Comparison of ENCODE assay signal across 29 cellular contexts in the genomic region with DNA sequence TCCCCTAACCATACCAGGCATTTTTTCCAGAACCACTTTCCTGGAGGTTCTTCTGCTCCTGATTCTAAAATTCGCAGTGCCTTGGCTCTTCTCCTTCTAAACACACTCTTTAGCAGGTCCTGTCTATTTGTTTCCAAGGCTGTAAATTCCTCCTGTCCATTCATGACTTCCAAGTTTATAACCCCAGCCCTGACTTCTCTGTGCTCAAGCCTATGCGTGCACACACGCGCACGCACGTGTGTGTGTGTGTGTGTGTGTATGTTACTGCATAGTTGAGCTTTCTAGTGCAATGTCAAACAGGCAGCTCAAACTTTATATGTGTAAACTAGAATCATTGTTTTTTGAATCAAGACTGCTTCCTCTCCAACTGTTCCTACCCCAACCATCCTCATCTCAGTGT.
"Had no signal": no experiment of that assay in that cellular context is flagged by ENCODE, and none has a peak within 500 bp of the region (broad histone marks: within the 10 kb centered on the region; RNA-seq: fewer than 3 reads in every experiment).

No MANE protein-coding gene starts in this region.

- H3K9me3 ChIP-seq: colonic mucosa, esophagus squamous epithelium, gastrocnemius medialis, heart right ventricle, left lung, lower lobe of right lung had no signal

- H3K4me1 ChIP-seq: colonic mucosa, esophagus squamous epithelium, gastrocnemius medialis, heart right ventricle, left lung, lower lobe of right lung had no signal

- H3K4me3 Mint-ChIP-seq: dendritic cell treated with granulocyte-macrophage colony-stimulating factor and Interleukin-4, amounts not matched to agents 40 ng/mL and 50 ng/mL, for 4 days; effector memory CD8-positive, alpha-beta T cell; endodermal cell; immature natural killer cell; mesothelial cell of epicardium; naive B cell; naive thymus-derived CD8-positive, alpha-beta T cell had no signal

- H3K27me3 ChIP-seq: colonic mucosa, esophagus squamous epithelium, gastrocnemius medialis, heart right ventricle, left lung had no signal

- H3K36me3 ChIP-seq: colonic mucosa, esophagus squamous epithelium, gastrocnemius medialis, heart right ventricle, left lung, lower lobe of right lung had no signal

- H3K4me1 Mint-ChIP-seq: immature natural killer cell; mesothelial cell of epicardium; naive B cell; naive thymus-derived CD8-positive, alpha-beta T cell had no signal

- DNase-seq: cortex of kidney; effector CD8-positive, alpha-beta T cell; effector memory CD8-positive, alpha-beta T cell; endodermal cell; erythroblast; esophagus squamous epithelium; foreskin fibroblast; foreskin melanocyte; gastrocnemius medialis; glutamatergic neuron; head of caudate nucleus; heart right ventricle; hypothalamus; immature natural killer cell; islet precursor cell; kidney; kidney glomerular epithelial cell; left lung; left ventricle myocardium superior; lower lobe of right lung; mesenchymal stem cell; naive B cell; naive thymus-derived CD8-positive, alpha-beta T cell had no signal

- ATAC-seq: effector memory CD8-positive, alpha-beta T cell; esophagus mucosa; gastrocnemius medialis; heart right ventricle; left lung; left ventricle myocardium superior; lower lobe of right lung; naive thymus-derived CD8-positive, alpha-beta T cell had no signal

- FAIRE-seq: endometrium, kidney had no signal

- H3K4me3 ChIP-seq: colonic mucosa, esophagus squamous epithelium, gastrocnemius medialis, heart right ventricle, left lung, lower lobe of right lung had no signal

- H3K9me3 Mint-ChIP-seq: dendritic cell treated with granulocyte-macrophage colony-stimulating factor and Interleukin-4, amounts not matched to agents 40 ng/mL and 50 ng/mL, for 4 days; endodermal cell had no signal

- H3K36me3 Mint-ChIP-seq: mesothelial cell of epicardium; naive B cell; naive thymus-derived CD8-positive, alpha-beta T cell had no signal

- H3K27ac Mint-ChIP-seq: dendritic cell treated with granulocyte-macrophage colony-stimulating factor and Interleukin-4, amounts not matched to agents 40 ng/mL and 50 ng/mL, for 4 days; effector memory CD8-positive, alpha-beta T cell; endodermal cell; immature natural killer cell; mesothelial cell of epicardium; naive B cell; naive thymus-derived CD8-positive, alpha-beta T cell had no signal

- H3K27ac ChIP-seq: colonic mucosa, epithelial cell of prostate, esophagus squamous epithelium, gastrocnemius medialis, heart right ventricle, left lung, lower lobe of right lung had no signal

- H3K27me3 Mint-ChIP-seq: dendritic cell treated with granulocyte-macrophage colony-stimulating factor and Interleukin-4, amounts not matched to agents 40 ng/mL and 50 ng/mL, for 4 days; effector memory CD8-positive, alpha-beta T cell; naive B cell; naive thymus-derived CD8-positive, alpha-beta T cell had no signal
